Comparison of ENCODE assay signal across 21 cellular contexts in the genomic region with DNA sequence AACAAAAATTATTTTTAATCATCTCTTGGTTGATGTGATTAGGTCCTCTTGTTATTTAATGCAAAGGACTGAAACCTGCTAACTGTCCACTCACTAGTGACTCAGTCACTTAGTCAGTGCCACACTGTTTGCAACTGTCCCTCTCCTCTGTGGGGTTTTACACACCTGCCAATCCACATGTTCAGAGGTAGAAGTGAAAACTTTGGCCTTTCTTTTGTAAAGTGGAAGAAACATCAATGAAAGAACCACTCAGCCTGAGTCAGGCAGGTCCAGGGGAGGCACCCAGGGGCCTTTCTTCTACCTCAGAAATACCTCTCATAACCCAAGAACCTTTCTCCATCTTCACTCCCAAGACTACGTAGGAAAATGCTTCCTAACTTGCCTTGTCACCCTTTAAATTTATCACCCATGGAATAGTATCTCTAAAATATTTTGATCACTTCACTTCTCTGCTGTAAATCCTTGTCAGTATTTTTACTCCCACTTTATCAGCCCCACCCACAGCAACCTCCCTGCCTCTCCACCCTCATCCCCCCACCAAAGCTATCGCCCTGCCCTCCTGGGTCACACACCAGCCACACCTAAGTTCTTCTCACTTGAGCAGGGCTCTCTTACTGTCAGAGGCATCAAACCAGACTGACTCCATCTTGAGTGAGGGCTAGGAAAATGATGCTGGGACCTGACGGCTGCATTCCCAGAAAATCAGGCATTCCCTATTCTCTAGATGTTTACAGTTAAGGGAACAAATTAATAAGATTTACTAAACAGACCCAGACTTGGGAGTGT. TPM values are rescaled to one million over a fixed set of nuclear protein-coding genes. Genes with fewer than 3 reads are reported as not detected.
A peak's percentile ranks its signal among the peaks of the same experiment; 100 is the strongest.
DNase-seq lines count a peak whose midpoint lies in the region; ATAC-seq and TF ChIP-seq lines count a peak whose summit lies in the region.
"Had no signal": no experiment of that assay in that cellular context is flagged by ENCODE, and none has a peak within 500 bp of the region (broad histone marks: within the 10 kb centered on the region; RNA-seq: fewer than 3 reads in every experiment).

No MANE protein-coding gene starts in this region.

- H3K4me1 ChIP-seq in neuronal stem cell (ENCODE audit: control insufficient read depth in 2 of 2, insufficient read depth in 1 of 2, low read depth in 1 of 2, low read length in 2 of 2) = peaks cover 0 to 2% of the 10 kb centered on the region in 2 donors
- H3K4me1 ChIP-seq: adrenal gland, colonic mucosa, left lung, suprapubic skin had no signal

- H2BK5ac ChIP-seq in neuronal stem cell (ENCODE audit: low read length) = no peak overlapping the region

- no peak overlapping the region for H2AK5ac ChIP-seq in neuronal stem cell (ENCODE audit: low read depth, low read length)

- no peak overlapping the region for H3K4me3 Mint-ChIP-seq in CD4-positive, alpha-beta T cell
- H3K4me3 Mint-ChIP-seq in dendritic cell treated with granulocyte-macrophage colony-stimulating factor and Interleukin-4, amounts not matched to agents 40 ng/mL and 50 ng/mL, for 4 days = no peak overlapping the region
- H3K4me3 Mint-ChIP-seq: activated B cell treated with CpG ODN at 0.5 μM for 24 hours had no signal

- peaks cover 77% of the 10 kb centered on the region for H3K36me3 Mint-ChIP-seq in CD4-positive, alpha-beta T cell (ENCODE audit: low read depth)
- peaks cover 47% of the 10 kb centered on the region for H3K36me3 Mint-ChIP-seq in dendritic cell treated with granulocyte-macrophage colony-stimulating factor and Interleukin-4, amounts not matched to agents 40 ng/mL and 50 ng/mL, for 4 days (ENCODE audit: low read depth)

- no peak overlapping the region for H2BK120ac ChIP-seq in neuronal stem cell (ENCODE audit: low read depth, low read length)

- CTCF ChIA-PET in CD4-positive, alpha-beta T cell (lab: Charles Lee) = no interaction called here

- no peak overlapping the region for H3K27ac ChIP-seq in CD4-positive, alpha-beta T cell (ENCODE audit: low read depth, low read length)
- H3K27ac ChIP-seq in neuronal stem cell (replicated peaks; ENCODE audit: low read length) = no peak overlapping the region
- H3K27ac ChIP-seq: adrenal gland, brain microvascular endothelial cell, colonic mucosa, left lung, suprapubic skin had no signal

- H2BK15ac ChIP-seq in neuronal stem cell (ENCODE audit: low read length) = no peak overlapping the region

- no peaks in the 10 kb centered on the region for H3K9me3 ChIP-seq in CD4-positive, alpha-beta T cell (ENCODE audit: control insufficient read depth, low read length)
- H3K9me3 ChIP-seq in neuronal stem cell (replicated peaks in 1 of 2; ENCODE audit: control insufficient read depth in 2 of 2, insufficient read depth in 1 of 2, low read depth in 1 of 2, low read length in 2 of 2) = no peaks in the 10 kb centered on the region
- H3K9me3 ChIP-seq: adrenal gland, colonic mucosa, left lung, suprapubic skin had no signal

- DNase-seq in CD4-positive, alpha-beta T cell = no peak
- no peak for DNase-seq in neuronal stem cell (ENCODE audit: low spot score)
- no peak for DNase-seq in COLO829 (ENCODE audit: low spot score)
- no peak for DNase-seq in left lobe of liver (ENCODE audit: low spot score)
- DNase-seq: activated B cell treated with CpG ODN at 0.5 μM for 24 hours; adrenal gland; brain microvascular endothelial cell; colonic mucosa; GDM1; left lung; midbrain; MV-4-11; NCI-H1930; NCI-H345; NCI-H774; stimulated activated CD8-positive, alpha-beta memory T cell treated with anti-CD3 and anti-CD28 coated beads, Interleukin-4, amount 100 ng/mL, for 48 hours; T1000 had no signal

- TF ChIP-seq CTCF in CD4-positive, alpha-beta T cell (IDR thresholded peaks at IDR 0.05) = no peak

- H3K36me3 ChIP-seq in neuronal stem cell (replicated peaks in 1 of 2; ENCODE audit: control insufficient read depth in 2 of 2, insufficient read depth in 2 of 2, low read length in 2 of 2) = peaks cover 7 to 45% of the 10 kb centered on the region in 2 donors
- H3K36me3 ChIP-seq: colonic mucosa had no signal

- H4K91ac ChIP-seq in neuronal stem cell (ENCODE audit: low read depth, low read length, poor library complexity) = no peak overlapping the region

- no CpG with 5 or more reads among the region's 3 CpGs for WGBS in neuronal stem cell (ENCODE audit: extremely low coverage in 2 of 2, insufficient read length in 2 of 2, insufficient replicate concordance in 1 of 2), 2 donors

- no peak overlapping the region for H3K18ac ChIP-seq in neuronal stem cell (ENCODE audit: low read length)

- H3K9ac ChIP-seq in neuronal stem cell (ENCODE audit: low read depth, low read length, poor library complexity) = peak overlapping the region; percentile 44

- H3K4me2 ChIP-seq in neuronal stem cell (ENCODE audit: insufficient read depth, low read length, poor library complexity, severe bottlenecking) = no peak overlapping the region

- peak overlapping the region; percentile 7 for H3K27ac Mint-ChIP-seq in CD4-positive, alpha-beta T cell
- peak overlapping the region; percentile 51 for H3K27ac Mint-ChIP-seq in dendritic cell treated with granulocyte-macrophage colony-stimulating factor and Interleukin-4, amounts not matched to agents 40 ng/mL and 50 ng/mL, for 4 days
- H3K27ac Mint-ChIP-seq: activated B cell treated with CpG ODN at 0.5 μM for 24 hours had no signal

- no peaks in the 10 kb centered on the region for H3K9me3 Mint-ChIP-seq in CD4-positive, alpha-beta T cell
- no peaks in the 10 kb centered on the region for H3K9me3 Mint-ChIP-seq in dendritic cell treated with granulocyte-macrophage colony-stimulating factor and Interleukin-4, amounts not matched to agents 40 ng/mL and 50 ng/mL, for 4 days
- H3K9me3 Mint-ChIP-seq: activated B cell treated with CpG ODN at 0.5 μM for 24 hours had no signal

- POLR2A ChIA-PET in CD4-positive, alpha-beta T cell (lab: Charles Lee) = no interaction called here

- no peak overlapping the region for H3K4me3 ChIP-seq in neuronal stem cell (ENCODE audit: low read length in 2 of 2)
- H3K4me3 ChIP-seq: adrenal gland, colonic mucosa, left lung, suprapubic skin had no signal

- H3K79me1 ChIP-seq in neuronal stem cell (ENCODE audit: low read depth, low read length) = no peaks in the 10 kb centered on the region

- H3K27me3 Mint-ChIP-seq in CD4-positive, alpha-beta T cell = no peaks in the 10 kb centered on the region
- H3K27me3 Mint-ChIP-seq in dendritic cell treated with granulocyte-macrophage colony-stimulating factor and Interleukin-4, amounts not matched to agents 40 ng/mL and 50 ng/mL, for 4 days = no peaks in the 10 kb centered on the region
- H3K27me3 Mint-ChIP-seq: activated B cell treated with CpG ODN at 0.5 μM for 24 hours had no signal

- H4K8ac ChIP-seq in neuronal stem cell (ENCODE audit: low read depth, low read length) = no peak overlapping the region

- no peak overlapping the region for H2BK12ac ChIP-seq in neuronal stem cell (ENCODE audit: low read length)

- H3K23ac ChIP-seq in neuronal stem cell (ENCODE audit: low read depth, low read length, poor library complexity) = no peak overlapping the region

- no peaks in the 10 kb centered on the region for H3K27me3 ChIP-seq in CD4-positive, alpha-beta T cell (ENCODE audit: control insufficient read depth, insufficient read depth, low read length)
- H3K27me3 ChIP-seq in neuronal stem cell (ENCODE audit: control insufficient read depth in 3 of 3, insufficient read depth in 3 of 3, low read depth in 1 of 3, low read length in 3 of 3) = no peaks in the 10 kb centered on the region
- H3K27me3 ChIP-seq: adrenal gland, brain microvascular endothelial cell, colonic mucosa, left lung, suprapubic skin had no signal

- peaks cover 5% of the 10 kb centered on the region for H3K4me1 Mint-ChIP-seq in CD4-positive, alpha-beta T cell (ENCODE audit: low read depth)
- H3K4me1 Mint-ChIP-seq in dendritic cell treated with granulocyte-macrophage colony-stimulating factor and Interleukin-4, amounts not matched to agents 40 ng/mL and 50 ng/mL, for 4 days (ENCODE audit: low read depth) = peaks cover 9% of the 10 kb centered on the region

- no peak overlapping the region for H3K4ac ChIP-seq in neuronal stem cell (ENCODE audit: low read length)

- intact Hi-C loops in CD4-positive, alpha-beta T cell (cut with DNase I, micrococcal nuclease) = no loop called here
- intact Hi-C loops in dendritic cell treated with granulocyte-macrophage colony-stimulating factor and Interleukin-4, amounts not matched to agents 40 ng/mL and 50 ng/mL, for 4 days (cut with micrococcal nuclease) = no loop called here

- H2AFZ ChIP-seq in neuronal stem cell (ENCODE audit: low read length) = no peak overlapping the region

- ATAC-seq in CD4-positive, alpha-beta T cell (ENCODE audit: poor library complexity) = no peak
- ATAC-seq in GM18868 (IDR thresholded peaks at IDR 0.05; ENCODE audit: unreplicated experiment) (peak; percentile 42), HG02852 (IDR thresholded peaks at IDR 0.05; ENCODE audit: unreplicated experiment) (no peak), left lobe of liver (no peak)
- ATAC-seq: left lung had no signal

- H3K14ac ChIP-seq in neuronal stem cell (ENCODE audit: low read length) = no peak overlapping the region

RNA-seq across cellular contexts. Expression of a gene that starts 29.6 kb away (rescaled TPM):
- total RNA-seq in CD4-positive, alpha-beta T cell = 1 to 10 TPM; 1.9 to 2.5 TPM
- polyA plus RNA-seq in neuronal stem cell (2013, experiment 1 of 2) = 11.9 TPM
- 11.5 TPM for polyA plus RNA-seq in neuronal stem cell (2013, experiment 2 of 2)
- 7.7 TPM for total RNA-seq in left lobe of liver
